8 cellular contexts compared by ENCODE assay signal in genomic region chrX:86806786-86807185, GRCh38.
A peak's percentile ranks its signal among the peaks of the same experiment; 100 is the strongest.
DNase-seq lines count a peak whose midpoint lies in the region; ATAC-seq lines count a peak whose summit lies in the region.

No MANE protein-coding gene starts in this region.

- DNase-seq in DMS53 treated with DMSO at 0.1 percent for 48 hours (lab: John Stamatoyannopoulos, UW; ENCODE audit: unreplicated experiment) (peak; percentile 37), SK-MEL-5 (ENCODE audit: low read depth, low spot score) (peak; percentile 54), kidney tubule cell (ENCODE audit: low spot score) (peak; percentile 11), NCI-H2029 treated with DMSO at 0.1 percent for 48 hours (lab: John Stamatoyannopoulos, UW) (no peak)

- ATAC-seq in HG03097 (IDR thresholded peaks at IDR 0.05; ENCODE audit: low FRiP score, unreplicated experiment) (peak; percentile 52), GM18517 (IDR thresholded peaks at IDR 0.05; ENCODE audit: unreplicated experiment) (no peak), GM21367 (IDR thresholded peaks at IDR 0.05; ENCODE audit: unreplicated experiment) (no peak), HG03108 (IDR thresholded peaks at IDR 0.05; ENCODE audit: unreplicated experiment) (no peak)

- in situ Hi-C loops in SK-MEL-5 (cut with HindIII; ENCODE audit: low pct_unique_long_range_greater_than_20kb, low sequenced_read_pairs): no loop called here
